1 cellular context compared by ENCODE assay signal in the genomic region with DNA sequence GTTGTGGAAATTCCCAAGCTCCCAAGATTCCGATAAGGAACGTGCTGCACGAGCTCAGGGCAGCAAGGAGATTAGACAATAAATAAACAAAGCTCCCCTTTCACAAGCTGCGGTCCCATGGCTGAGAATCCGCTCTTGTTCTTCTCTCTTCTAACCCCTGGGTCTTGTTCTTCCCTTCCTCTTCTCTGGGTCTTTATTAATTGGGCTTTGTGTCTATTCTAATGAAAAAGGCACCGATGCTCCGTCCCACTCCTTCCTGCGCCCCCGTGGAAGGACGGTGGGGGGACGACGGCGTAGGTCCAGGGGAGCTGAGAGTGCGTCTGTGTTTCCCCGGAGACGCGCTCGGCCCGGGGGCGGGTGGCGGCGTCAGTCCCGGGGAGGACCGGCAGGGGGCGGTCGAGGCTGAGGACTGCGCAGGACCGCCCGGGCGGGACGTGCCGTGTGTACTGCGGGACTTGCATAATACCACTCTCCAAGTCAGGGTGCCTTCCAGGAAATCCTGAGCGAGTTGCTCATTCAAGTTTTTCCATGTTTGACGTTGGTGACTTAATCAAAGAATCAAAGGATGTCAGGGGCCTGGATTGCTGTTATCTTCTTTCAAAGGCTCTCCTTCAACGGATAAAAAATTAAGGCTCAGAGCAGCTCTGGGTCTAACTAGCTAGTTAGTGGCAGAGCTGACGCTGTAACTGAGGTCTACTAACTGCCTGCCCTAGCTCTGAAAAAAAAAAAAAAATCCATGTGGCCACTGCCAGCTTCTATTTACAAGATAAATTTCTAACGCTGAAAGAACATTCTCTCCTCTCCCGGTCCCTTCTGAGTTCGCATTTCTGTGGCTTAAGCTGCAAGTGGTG.
TF ChIP-seq lines count a peak whose summit lies in the region.

No MANE protein-coding gene starts in this region.

TF ChIP-seq in K562, 482 proteins besides CTCF, POLR2A, EP300 and RAD21 (continued from another document and continues in another):
- TF ChIP-seq, protein P1, sequence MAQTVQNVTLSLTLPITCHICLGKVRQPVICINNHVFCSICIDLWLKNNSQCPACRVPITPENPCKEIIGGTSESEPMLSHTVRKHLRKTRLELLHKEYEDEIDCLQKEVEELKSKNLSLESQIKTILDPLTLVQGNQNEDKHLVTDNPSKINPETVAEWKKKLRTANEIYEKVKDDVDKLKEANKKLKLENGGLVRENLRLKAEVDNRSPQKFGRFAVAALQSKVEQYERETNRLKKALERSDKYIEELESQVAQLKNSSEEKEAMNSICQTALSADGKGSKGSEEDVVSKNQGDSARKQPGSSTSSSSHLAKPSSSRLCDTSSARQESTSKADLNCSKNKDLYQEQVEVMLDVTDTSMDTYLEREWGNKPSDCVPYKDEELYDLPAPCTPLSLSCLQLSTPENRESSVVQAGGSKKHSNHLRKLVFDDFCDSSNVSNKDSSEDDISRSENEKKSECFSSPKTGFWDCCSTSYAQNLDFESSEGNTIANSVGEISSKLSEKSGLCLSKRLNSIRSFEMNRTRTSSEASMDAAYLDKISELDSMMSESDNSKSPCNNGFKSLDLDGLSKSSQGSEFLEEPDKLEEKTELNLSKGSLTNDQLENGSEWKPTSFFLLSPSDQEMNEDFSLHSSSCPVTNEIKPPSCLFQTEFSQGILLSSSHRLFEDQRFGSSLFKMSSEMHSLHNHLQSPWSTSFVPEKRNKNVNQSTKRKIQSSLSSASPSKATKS (CRISPR knock-in tag; IDR thresholded peaks at IDR 0.05), result no peak
- TF ChIP-seq XRCC4 (IDR thresholded peaks at IDR 0.05; ENCODE audit: extremely low read depth, insufficient read depth, insufficient read length), result no peak
- TF ChIP-seq ZNF224 (CRISPR knock-in tag; IDR thresholded peaks at IDR 0.05), result no peak
- no peak for TF ChIP-seq HMG20B (CRISPR knock-in tag; IDR thresholded peaks at IDR 0.05)
- TF ChIP-seq, protein P2, sequence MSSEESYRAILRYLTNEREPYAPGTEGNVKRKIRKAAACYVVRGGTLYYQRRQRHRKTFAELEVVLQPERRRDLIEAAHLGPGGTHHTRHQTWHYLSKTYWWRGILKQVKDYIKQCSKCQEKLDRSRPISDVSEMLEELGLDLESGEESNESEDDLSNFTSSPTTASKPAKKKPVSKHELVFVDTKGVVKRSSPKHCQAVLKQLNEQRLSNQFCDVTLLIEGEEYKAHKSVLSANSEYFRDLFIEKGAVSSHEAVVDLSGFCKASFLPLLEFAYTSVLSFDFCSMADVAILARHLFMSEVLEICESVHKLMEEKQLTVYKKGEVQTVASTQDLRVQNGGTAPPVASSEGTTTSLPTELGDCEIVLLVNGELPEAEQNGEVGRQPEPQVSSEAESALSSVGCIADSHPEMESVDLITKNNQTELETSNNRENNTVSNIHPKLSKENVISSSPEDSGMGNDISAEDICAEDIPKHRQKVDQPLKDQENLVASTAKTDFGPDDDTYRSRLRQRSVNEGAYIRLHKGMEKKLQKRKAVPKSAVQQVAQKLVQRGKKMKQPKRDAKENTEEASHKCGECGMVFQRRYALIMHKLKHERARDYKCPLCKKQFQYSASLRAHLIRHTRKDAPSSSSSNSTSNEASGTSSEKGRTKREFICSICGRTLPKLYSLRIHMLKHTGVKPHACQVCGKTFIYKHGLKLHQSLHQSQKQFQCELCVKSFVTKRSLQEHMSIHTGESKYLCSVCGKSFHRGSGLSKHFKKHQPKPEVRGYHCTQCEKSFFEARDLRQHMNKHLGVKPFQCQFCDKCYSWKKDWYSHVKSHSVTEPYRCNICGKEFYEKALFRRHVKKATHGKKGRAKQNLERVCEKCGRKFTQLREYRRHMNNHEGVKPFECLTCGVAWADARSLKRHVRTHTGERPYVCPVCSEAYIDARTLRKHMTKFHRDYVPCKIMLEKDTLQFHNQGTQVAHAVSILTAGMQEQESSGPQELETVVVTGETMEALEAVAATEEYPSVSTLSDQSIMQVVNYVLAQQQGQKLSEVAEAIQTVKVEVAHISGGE (CRISPR knock-in tag; IDR thresholded peaks at IDR 0.05), result no peak
- no peak for TF ChIP-seq GATA2 (CRISPR knock-in tag; IDR thresholded peaks at IDR 0.05)
- TF ChIP-seq SIRT6 (IDR thresholded peaks at IDR 0.05; ENCODE audit: low read depth, low read length), result no peak
- TF ChIP-seq PTBP1 (IDR thresholded peaks at IDR 0.05; ENCODE audit: low read depth, low read length), result no peak
- TF ChIP-seq, protein P3, sequence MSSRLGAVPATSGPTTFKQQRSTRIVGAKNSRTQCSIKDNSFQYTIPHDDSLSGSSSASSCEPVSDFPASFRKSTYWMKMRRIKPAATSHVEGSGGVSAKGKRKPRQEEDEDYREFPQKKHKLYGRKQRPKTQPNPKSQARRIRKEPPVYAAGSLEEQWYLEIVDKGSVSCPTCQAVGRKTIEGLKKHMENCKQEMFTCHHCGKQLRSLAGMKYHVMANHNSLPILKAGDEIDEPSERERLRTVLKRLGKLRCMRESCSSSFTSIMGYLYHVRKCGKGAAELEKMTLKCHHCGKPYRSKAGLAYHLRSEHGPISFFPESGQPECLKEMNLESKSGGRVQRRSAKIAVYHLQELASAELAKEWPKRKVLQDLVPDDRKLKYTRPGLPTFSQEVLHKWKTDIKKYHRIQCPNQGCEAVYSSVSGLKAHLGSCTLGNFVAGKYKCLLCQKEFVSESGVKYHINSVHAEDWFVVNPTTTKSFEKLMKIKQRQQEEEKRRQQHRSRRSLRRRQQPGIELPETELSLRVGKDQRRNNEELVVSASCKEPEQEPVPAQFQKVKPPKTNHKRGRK (tag; IDR thresholded peaks at IDR 0.05), result no peak
- TF ChIP-seq SPI1 (IDR thresholded peaks at IDR 0.05; ENCODE audit: borderline replicate concordance, low read depth, low read length), result no peak
- TF ChIP-seq DDX20 (tag; IDR thresholded peaks at IDR 0.05; ENCODE audit: low read depth), result no peak
- no peak for TF ChIP-seq CHD1 (IDR thresholded peaks at IDR 0.05; ENCODE audit: low read length)
- no peak for TF ChIP-seq NFXL1 (CRISPR knock-in tag; IDR thresholded peaks at IDR 0.05)
- TF ChIP-seq BCOR (IDR thresholded peaks at IDR 0.05), result no peak
- TF ChIP-seq, protein P4, sequence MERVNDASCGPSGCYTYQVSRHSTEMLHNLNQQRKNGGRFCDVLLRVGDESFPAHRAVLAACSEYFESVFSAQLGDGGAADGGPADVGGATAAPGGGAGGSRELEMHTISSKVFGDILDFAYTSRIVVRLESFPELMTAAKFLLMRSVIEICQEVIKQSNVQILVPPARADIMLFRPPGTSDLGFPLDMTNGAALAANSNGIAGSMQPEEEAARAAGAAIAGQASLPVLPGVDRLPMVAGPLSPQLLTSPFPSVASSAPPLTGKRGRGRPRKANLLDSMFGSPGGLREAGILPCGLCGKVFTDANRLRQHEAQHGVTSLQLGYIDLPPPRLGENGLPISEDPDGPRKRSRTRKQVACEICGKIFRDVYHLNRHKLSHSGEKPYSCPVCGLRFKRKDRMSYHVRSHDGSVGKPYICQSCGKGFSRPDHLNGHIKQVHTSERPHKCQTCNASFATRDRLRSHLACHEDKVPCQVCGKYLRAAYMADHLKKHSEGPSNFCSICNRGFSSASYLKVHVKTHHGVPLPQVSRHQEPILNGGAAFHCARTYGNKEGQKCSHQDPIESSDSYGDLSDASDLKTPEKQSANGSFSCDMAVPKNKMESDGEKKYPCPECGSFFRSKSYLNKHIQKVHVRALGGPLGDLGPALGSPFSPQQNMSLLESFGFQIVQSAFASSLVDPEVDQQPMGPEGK (CRISPR knock-in tag; IDR thresholded peaks at IDR 0.05; ENCODE audit: borderline replicate concordance), result no peak
- TF ChIP-seq BHLHE40 (IDR thresholded peaks at IDR 0.05; ENCODE audit: low read length), result peak; percentile 65; the same call in 1 of the 2 replicates
- peak; percentile 88 for TF ChIP-seq CXXC5 (CRISPR knock-in tag; IDR thresholded peaks at IDR 0.05)
- no peak for TF ChIP-seq ZNF77 (CRISPR knock-in tag; IDR thresholded peaks at IDR 0.05)
- TF ChIP-seq, protein P5, sequence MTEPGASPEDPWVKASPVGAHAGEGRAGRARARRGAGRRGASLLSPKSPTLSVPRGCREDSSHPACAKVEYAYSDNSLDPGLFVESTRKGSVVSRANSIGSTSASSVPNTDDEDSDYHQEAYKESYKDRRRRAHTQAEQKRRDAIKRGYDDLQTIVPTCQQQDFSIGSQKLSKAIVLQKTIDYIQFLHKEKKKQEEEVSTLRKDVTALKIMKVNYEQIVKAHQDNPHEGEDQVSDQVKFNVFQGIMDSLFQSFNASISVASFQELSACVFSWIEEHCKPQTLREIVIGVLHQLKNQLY (CRISPR knock-in tag; conservative IDR thresholded peaks at IDR 0.05), result no peak
- TF ChIP-seq, protein P6, sequence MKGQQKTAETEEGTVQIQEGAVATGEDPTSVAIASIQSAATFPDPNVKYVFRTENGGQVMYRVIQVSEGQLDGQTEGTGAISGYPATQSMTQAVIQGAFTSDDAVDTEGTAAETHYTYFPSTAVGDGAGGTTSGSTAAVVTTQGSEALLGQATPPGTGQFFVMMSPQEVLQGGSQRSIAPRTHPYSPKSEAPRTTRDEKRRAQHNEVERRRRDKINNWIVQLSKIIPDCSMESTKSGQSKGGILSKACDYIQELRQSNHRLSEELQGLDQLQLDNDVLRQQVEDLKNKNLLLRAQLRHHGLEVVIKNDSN (CRISPR knock-in tag; IDR thresholded peaks at IDR 0.05), result no peak
- no peak for TF ChIP-seq ZNF830 (CRISPR knock-in tag; IDR thresholded peaks at IDR 0.05)
- TF ChIP-seq MCM2 (IDR thresholded peaks at IDR 0.05; ENCODE audit: low read depth), result no peak
- TF ChIP-seq, protein P7, sequence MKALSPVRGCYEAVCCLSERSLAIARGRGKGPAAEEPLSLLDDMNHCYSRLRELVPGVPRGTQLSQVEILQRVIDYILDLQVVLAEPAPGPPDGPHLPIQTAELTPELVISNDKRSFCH (CRISPR knock-in tag; IDR thresholded peaks at IDR 0.05), result no peak
- TF ChIP-seq, protein P7 (tag; IDR thresholded peaks at IDR 0.05), result no peak
- no peak for TF ChIP-seq ZC3H8 (IDR thresholded peaks at IDR 0.05)
- TF ChIP-seq SAFB (IDR thresholded peaks at IDR 0.05; ENCODE audit: borderline replicate concordance, low read depth, low read length), result no peak
- no peak for TF ChIP-seq HMGN3 (IDR thresholded peaks at IDR 0.05; ENCODE audit: borderline replicate concordance, extremely low read depth, insufficient read length, low read depth, low read length)
- TF ChIP-seq ZNF764 (CRISPR knock-in tag; IDR thresholded peaks at IDR 0.05; ENCODE audit: low read depth), result no peak
- TF ChIP-seq MEF2D (tag; conservative IDR thresholded peaks at IDR 0.05; ENCODE audit: low read depth), result no peak
- TF ChIP-seq TBP (optimal IDR thresholded peaks at IDR 0.05; ENCODE audit: low read depth, low read length), result peak; percentile 24
- TF ChIP-seq STAG1 (CRISPR knock-in tag; IDR thresholded peaks at IDR 0.05; ENCODE audit: borderline replicate concordance), result peak; percentile 86
- TF ChIP-seq BRD4 (IDR thresholded peaks at IDR 0.05), result no peak
- no peak for TF ChIP-seq PYGO2 (tag; IDR thresholded peaks at IDR 0.05)
- no peak for TF ChIP-seq HDAC3 (IDR thresholded peaks at IDR 0.05; ENCODE audit: borderline replicate concordance, partially characterized antibody)
- TF ChIP-seq ZNF274 (IDR thresholded peaks at IDR 0.05; ENCODE audit: borderline replicate concordance, low read depth, low read length), result no peak
- TF ChIP-seq TBL1XR1 (IDR thresholded peaks at IDR 0.05; ENCODE audit: low read length in 2 of 2), result 0 out of 4 replicates have a peak, but pooled peaks of 1 of the 2 experiments have one; percentile 18
- no peak for TF ChIP-seq SETDB1 (IDR thresholded peaks at IDR 0.05; ENCODE audit: low read length)
- TF ChIP-seq KLF10 (CRISPR knock-in tag; IDR thresholded peaks at IDR 0.05), result no peak
- TF ChIP-seq, protein P8, sequence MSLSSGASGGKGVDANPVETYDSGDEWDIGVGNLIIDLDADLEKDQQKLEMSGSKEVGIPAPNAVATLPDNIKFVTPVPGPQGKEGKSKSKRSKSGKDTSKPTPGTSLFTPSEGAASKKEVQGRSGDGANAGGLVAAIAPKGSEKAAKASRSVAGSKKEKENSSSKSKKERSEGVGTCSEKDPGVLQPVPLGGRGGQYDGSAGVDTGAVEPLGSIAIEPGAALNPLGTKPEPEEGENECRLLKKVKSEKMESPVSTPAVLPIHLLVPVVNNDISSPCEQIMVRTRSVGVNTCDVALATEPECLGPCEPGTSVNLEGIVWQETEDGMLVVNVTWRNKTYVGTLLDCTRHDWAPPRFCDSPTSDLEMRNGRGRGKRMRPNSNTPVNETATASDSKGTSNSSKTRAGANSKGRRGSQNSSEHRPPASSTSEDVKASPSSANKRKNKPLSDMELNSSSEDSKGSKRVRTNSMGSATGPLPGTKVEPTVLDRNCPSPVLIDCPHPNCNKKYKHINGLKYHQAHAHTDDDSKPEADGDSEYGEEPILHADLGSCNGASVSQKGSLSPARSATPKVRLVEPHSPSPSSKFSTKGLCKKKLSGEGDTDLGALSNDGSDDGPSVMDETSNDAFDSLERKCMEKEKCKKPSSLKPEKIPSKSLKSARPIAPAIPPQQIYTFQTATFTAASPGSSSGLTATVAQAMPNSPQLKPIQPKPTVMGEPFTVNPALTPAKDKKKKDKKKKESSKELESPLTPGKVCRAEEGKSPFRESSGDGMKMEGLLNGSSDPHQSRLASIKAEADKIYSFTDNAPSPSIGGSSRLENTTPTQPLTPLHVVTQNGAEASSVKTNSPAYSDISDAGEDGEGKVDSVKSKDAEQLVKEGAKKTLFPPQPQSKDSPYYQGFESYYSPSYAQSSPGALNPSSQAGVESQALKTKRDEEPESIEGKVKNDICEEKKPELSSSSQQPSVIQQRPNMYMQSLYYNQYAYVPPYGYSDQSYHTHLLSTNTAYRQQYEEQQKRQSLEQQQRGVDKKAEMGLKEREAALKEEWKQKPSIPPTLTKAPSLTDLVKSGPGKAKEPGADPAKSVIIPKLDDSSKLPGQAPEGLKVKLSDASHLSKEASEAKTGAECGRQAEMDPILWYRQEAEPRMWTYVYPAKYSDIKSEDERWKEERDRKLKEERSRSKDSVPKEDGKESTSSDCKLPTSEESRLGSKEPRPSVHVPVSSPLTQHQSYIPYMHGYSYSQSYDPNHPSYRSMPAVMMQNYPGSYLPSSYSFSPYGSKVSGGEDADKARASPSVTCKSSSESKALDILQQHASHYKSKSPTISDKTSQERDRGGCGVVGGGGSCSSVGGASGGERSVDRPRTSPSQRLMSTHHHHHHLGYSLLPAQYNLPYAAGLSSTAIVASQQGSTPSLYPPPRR (CRISPR knock-in tag; IDR thresholded peaks at IDR 0.05; ENCODE audit: borderline replicate concordance), result peak; percentile 51; the same call in 1 of the 2 replicates
- no peak for TF ChIP-seq ZBTB8A (IDR thresholded peaks at IDR 0.05; ENCODE audit: partially characterized antibody)
- peak in 1 of 2 experiments; percentile 73; a peak in 2 of 4 replicates for TF ChIP-seq FOXK2 (conservative IDR thresholded peaks at IDR 0.05 in 1 of 2, IDR thresholded peaks at IDR 0.05 in 1 of 2; ENCODE audit: low read depth in 2 of 2)
- no peak for TF ChIP-seq MTA2 (IDR thresholded peaks at IDR 0.05; ENCODE audit: low read depth)
- TF ChIP-seq, protein P9, sequence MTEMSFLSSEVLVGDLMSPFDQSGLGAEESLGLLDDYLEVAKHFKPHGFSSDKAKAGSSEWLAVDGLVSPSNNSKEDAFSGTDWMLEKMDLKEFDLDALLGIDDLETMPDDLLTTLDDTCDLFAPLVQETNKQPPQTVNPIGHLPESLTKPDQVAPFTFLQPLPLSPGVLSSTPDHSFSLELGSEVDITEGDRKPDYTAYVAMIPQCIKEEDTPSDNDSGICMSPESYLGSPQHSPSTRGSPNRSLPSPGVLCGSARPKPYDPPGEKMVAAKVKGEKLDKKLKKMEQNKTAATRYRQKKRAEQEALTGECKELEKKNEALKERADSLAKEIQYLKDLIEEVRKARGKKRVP (CRISPR knock-in tag; IDR thresholded peaks at IDR 0.05), result no peak
